Comparison of ENCODE assay signal across 1 cellular context in the genomic region with DNA sequence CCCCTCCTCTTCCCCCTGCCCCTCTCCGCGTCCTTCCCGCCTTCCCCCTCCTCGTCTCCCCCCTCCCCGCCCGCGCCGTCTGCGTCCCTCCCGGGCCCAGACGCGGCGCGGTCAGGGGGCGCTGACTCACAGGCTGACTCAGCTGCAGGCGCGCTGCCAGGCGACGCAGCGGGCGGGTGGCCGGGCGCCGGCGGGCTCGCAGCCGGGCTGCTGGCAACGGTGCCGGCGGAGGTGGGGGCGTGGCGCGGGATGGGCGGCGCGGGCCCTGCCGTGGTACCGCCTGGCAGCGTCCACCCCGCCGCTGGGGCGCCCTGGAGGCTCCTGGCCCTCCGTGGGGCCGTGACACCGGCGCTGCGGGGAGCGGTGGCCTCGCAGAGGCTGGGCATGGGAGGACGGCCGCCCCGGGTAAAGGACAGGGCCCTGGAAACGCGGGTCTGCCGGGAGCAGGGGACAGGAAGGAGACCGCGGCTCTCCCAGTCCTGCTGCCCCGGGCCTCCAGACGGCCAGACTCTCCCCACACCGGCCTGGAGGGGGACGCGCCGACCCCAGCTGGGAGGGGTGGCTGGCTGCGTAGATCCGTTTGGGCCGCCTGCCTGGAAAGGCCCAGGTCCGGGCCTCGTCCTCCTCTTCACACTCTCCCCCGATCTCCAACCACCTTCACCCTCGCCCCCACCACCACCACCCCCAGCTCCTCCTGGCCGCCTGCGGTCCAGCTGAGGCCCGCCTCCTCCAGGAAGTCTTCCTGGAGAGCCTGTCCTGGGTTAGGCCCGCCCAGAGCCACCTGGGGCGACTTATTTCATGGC.
TF ChIP-seq lines count a peak whose summit lies in the region.

No MANE protein-coding gene starts in this region.

TF ChIP-seq in SK-N-SH, 30 proteins besides CTCF, POLR2A, EP300 and RAD21 (continued from another document):
- TF ChIP-seq EZH2phosphoT487 (IDR thresholded peaks at IDR 0.05; ENCODE audit: borderline replicate concordance, low read depth): no peak
- TF ChIP-seq FOXM1 (IDR thresholded peaks at IDR 0.05; ENCODE audit: low read depth): 0 out of 2 replicates have a peak, but pooled peaks have one; percentile 49
- peak; percentile 6; the same call in 1 of the 2 replicates for TF ChIP-seq TAF1 (IDR thresholded peaks at IDR 0.05; ENCODE audit: borderline replicate concordance, low read depth, low read length)
- TF ChIP-seq, protein P1, sequence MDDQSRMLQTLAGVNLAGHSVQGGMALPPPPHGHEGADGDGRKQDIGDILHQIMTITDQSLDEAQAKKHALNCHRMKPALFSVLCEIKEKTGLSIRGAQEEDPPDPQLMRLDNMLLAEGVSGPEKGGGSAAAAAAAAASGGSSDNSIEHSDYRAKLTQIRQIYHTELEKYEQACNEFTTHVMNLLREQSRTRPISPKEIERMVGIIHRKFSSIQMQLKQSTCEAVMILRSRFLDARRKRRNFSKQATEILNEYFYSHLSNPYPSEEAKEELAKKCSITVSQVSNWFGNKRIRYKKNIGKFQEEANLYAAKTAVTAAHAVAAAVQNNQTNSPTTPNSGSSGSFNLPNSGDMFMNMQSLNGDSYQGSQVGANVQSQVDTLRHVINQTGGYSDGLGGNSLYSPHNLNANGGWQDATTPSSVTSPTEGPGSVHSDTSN (IDR thresholded peaks at IDR 0.05): no peak
- TF ChIP-seq GATA2 (CRISPR knock-in tag; IDR thresholded peaks at IDR 0.05): no peak
- no peak for TF ChIP-seq ELF1 (IDR thresholded peaks at IDR 0.05)
- TF ChIP-seq RCOR1 (IDR thresholded peaks at IDR 0.05; ENCODE audit: low read length): no peak
- TF ChIP-seq, protein P2, sequence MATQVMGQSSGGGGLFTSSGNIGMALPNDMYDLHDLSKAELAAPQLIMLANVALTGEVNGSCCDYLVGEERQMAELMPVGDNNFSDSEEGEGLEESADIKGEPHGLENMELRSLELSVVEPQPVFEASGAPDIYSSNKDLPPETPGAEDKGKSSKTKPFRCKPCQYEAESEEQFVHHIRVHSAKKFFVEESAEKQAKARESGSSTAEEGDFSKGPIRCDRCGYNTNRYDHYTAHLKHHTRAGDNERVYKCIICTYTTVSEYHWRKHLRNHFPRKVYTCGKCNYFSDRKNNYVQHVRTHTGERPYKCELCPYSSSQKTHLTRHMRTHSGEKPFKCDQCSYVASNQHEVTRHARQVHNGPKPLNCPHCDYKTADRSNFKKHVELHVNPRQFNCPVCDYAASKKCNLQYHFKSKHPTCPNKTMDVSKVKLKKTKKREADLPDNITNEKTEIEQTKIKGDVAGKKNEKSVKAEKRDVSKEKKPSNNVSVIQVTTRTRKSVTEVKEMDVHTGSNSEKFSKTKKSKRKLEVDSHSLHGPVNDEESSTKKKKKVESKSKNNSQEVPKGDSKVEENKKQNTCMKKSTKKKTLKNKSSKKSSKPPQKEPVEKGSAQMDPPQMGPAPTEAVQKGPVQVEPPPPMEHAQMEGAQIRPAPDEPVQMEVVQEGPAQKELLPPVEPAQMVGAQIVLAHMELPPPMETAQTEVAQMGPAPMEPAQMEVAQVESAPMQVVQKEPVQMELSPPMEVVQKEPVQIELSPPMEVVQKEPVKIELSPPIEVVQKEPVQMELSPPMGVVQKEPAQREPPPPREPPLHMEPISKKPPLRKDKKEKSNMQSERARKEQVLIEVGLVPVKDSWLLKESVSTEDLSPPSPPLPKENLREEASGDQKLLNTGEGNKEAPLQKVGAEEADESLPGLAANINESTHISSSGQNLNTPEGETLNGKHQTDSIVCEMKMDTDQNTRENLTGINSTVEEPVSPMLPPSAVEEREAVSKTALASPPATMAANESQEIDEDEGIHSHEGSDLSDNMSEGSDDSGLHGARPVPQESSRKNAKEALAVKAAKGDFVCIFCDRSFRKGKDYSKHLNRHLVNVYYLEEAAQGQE (IDR thresholded peaks at IDR 0.05; ENCODE audit: low read depth, low read length): peak; percentile 40; the same call in 1 of the 2 replicates
